ENCODE assay signal across 22 cellular contexts in genomic region chr10:19302117-19302516, GRCh38.
DNase-seq lines count a peak whose midpoint lies in the region; ATAC-seq and TF ChIP-seq lines count a peak whose summit lies in the region.
"Had no signal": no experiment of that assay in that cellular context is flagged by ENCODE, and none has a peak within 500 bp of the region (broad histone marks: within the 10 kb centered on the region; RNA-seq: fewer than 3 reads in every experiment).

No MANE protein-coding gene starts in this region.

- CTCF ChIA-PET in AG04450 (lab: Charles Lee), result no interaction called here

- no peaks in the 10 kb centered on the region for H3K9me3 ChIP-seq in AG04450 (ENCODE audit: control insufficient read depth, insufficient read depth, low read length)
- H3K9me3 ChIP-seq: gastroesophageal sphincter, SJSA1, upper lobe of left lung had no signal

- DNase-seq in AG04450 (ENCODE audit: low read depth, low spot score), result peak; percentile 45
- DNase-seq in HT-29 (ENCODE audit: low spot score), result peak; percentile 11
- peak; percentile 55 for DNase-seq in astrocyte of the hippocampus (ENCODE audit: low read depth, low spot score)
- peak; percentile 61 for DNase-seq in glomerular visceral epithelial cell (ENCODE audit: extremely low spot score)
- DNase-seq in NCI-H2196 treated with DMSO at 0.1 percent for 48 hours (lab: John Stamatoyannopoulos, UW; ENCODE audit: unreplicated experiment), result no peak
- DNase-seq in effector memory CD8-positive, alpha-beta T cell, result no peak
- no peak for DNase-seq in GM03348 (ENCODE audit: low spot score)
- no peak for DNase-seq in T-helper 2 cell treated with Interferon-gamma antibody and Interleukin-4, amounts not matched to agents 5 μg/mL and 100 μg/mL, for 36 hours (ENCODE audit: low spot score)
- DNase-seq: activated CD8-positive, alpha-beta T cell treated with anti-CD3 and anti-CD28 coated beads, Interleukin-2, amount 10 ng/mL, durations not matched to agents 7 days and 5 days; aorta; DMS 273 treated with DMSO at 0.1 percent for 48 hours; effector CD8-positive, alpha-beta T cell; KBM-7; mesendoderm; NCI-H1417; NK-92 treated with Interleukin-12 subunit alpha and Interleukin-12 subunit beta, amount 100 ng/mL, for 24 hours; stimulated activated naive B cell treated with anti-CD40 and anti-IgM and Interleukin-4, amounts not matched to agents 10 μg/mL and 1 μg/mL and 100 μg/mL, for 72 hours; upper lobe of left lung had no signal

- no peak for TF ChIP-seq CTCF in AG04450 (IDR thresholded peaks at IDR 0.05; ENCODE audit: low read depth, low read length)

- H3K9me3 Mint-ChIP-seq in effector memory CD8-positive, alpha-beta T cell, result peaks cover 12 to 19% of the 10 kb centered on the region in 2 donors
- no peaks in the 10 kb centered on the region for H3K9me3 Mint-ChIP-seq in T-helper 2 cell treated with Interferon-gamma antibody and Interleukin-4, amounts not matched to agents 5 μg/mL and 100 μg/mL, for 36 hours
- H3K9me3 Mint-ChIP-seq: GM23338, neural crest cell had no signal

- no peak overlapping the region for H3K27ac Mint-ChIP-seq in effector memory CD8-positive, alpha-beta T cell
- no peak overlapping the region for H3K27ac Mint-ChIP-seq in T-helper 2 cell treated with Interferon-gamma antibody and Interleukin-4, amounts not matched to agents 5 μg/mL and 100 μg/mL, for 36 hours
- H3K27ac Mint-ChIP-seq: activated CD8-positive, alpha-beta T cell treated with anti-CD3 and anti-CD28 coated beads, Interleukin-2, amount 10 ng/mL, durations not matched to agents 7 days and 5 days; GM23338; stimulated activated naive B cell treated with anti-CD40 and anti-IgM and Interleukin-4, amounts not matched to agents 10 μg/mL and 1 μg/mL and 100 μg/mL, for 72 hours had no signal

- H3K4me3 ChIP-seq in AG04450 (ENCODE audit: low read depth, low read length), result no peak overlapping the region
- H3K4me3 ChIP-seq: gastroesophageal sphincter, GM23338, SJSA1, upper lobe of left lung had no signal

- no peaks in the 10 kb centered on the region for H3K27me3 ChIP-seq in AG04450 (ENCODE audit: control insufficient read depth, insufficient read depth, low read length)
- H3K27me3 ChIP-seq: gastroesophageal sphincter, SJSA1, upper lobe of left lung had no signal

- POLR2A ChIA-PET in AG04450 (lab: Yijun Ruan, JAX), result no interaction called here

- no peak overlapping the region for H3K4me3 Mint-ChIP-seq in effector memory CD8-positive, alpha-beta T cell
- no peak overlapping the region for H3K4me3 Mint-ChIP-seq in T-helper 2 cell treated with Interferon-gamma antibody and Interleukin-4, amounts not matched to agents 5 μg/mL and 100 μg/mL, for 36 hours
- H3K4me3 Mint-ChIP-seq: activated CD8-positive, alpha-beta T cell treated with anti-CD3 and anti-CD28 coated beads, Interleukin-2, amount 10 ng/mL, durations not matched to agents 7 days and 5 days; GM23338; neural crest cell; stimulated activated naive B cell treated with anti-CD40 and anti-IgM and Interleukin-4, amounts not matched to agents 10 μg/mL and 1 μg/mL and 100 μg/mL, for 72 hours had no signal

- no peaks in the 10 kb centered on the region for H3K27me3 Mint-ChIP-seq in effector memory CD8-positive, alpha-beta T cell
- no peaks in the 10 kb centered on the region for H3K27me3 Mint-ChIP-seq in T-helper 2 cell treated with Interferon-gamma antibody and Interleukin-4, amounts not matched to agents 5 μg/mL and 100 μg/mL, for 36 hours (ENCODE audit: low read depth)
- H3K27me3 Mint-ChIP-seq: stimulated activated naive B cell treated with anti-CD40 and anti-IgM and Interleukin-4, amounts not matched to agents 10 μg/mL and 1 μg/mL and 100 μg/mL, for 72 hours had no signal

- no peaks in the 10 kb centered on the region for H3K4me1 Mint-ChIP-seq in effector memory CD8-positive, alpha-beta T cell (ENCODE audit: low read depth in 2 of 2)
- H3K4me1 Mint-ChIP-seq in T-helper 2 cell treated with Interferon-gamma antibody and Interleukin-4, amounts not matched to agents 5 μg/mL and 100 μg/mL, for 36 hours (ENCODE audit: low read depth), result no peaks in the 10 kb centered on the region
- H3K4me1 Mint-ChIP-seq: stimulated activated naive B cell treated with anti-CD40 and anti-IgM and Interleukin-4, amounts not matched to agents 10 μg/mL and 1 μg/mL and 100 μg/mL, for 72 hours had no signal

- no peaks in the 10 kb centered on the region for H3K36me3 Mint-ChIP-seq in effector memory CD8-positive, alpha-beta T cell (ENCODE audit: insufficient read depth)
- H3K36me3 Mint-ChIP-seq in T-helper 2 cell treated with Interferon-gamma antibody and Interleukin-4, amounts not matched to agents 5 μg/mL and 100 μg/mL, for 36 hours (ENCODE audit: low read depth), result no peaks in the 10 kb centered on the region
- H3K36me3 Mint-ChIP-seq: stimulated activated naive B cell treated with anti-CD40 and anti-IgM and Interleukin-4, amounts not matched to agents 10 μg/mL and 1 μg/mL and 100 μg/mL, for 72 hours had no signal

- no peak overlapping the region for H3K27ac ChIP-seq in AG04450 (ENCODE audit: low read depth, low read length)
- H3K27ac ChIP-seq: gastroesophageal sphincter, SJSA1, upper lobe of left lung had no signal

- no peak for ATAC-seq in effector memory CD8-positive, alpha-beta T cell (replicated peaks)
- ATAC-seq: activated CD8-positive, alpha-beta T cell treated with anti-CD3 and anti-CD28 coated beads, Interleukin-2, amount 10 ng/mL, durations not matched to agents 7 days and 5 days; gastroesophageal sphincter; GM23338; stimulated activated naive B cell treated with anti-CD40 and anti-IgM and Interleukin-4, amounts not matched to agents 10 μg/mL and 1 μg/mL and 100 μg/mL, for 72 hours had no signal

Comparison
In these comparisons a context has a peak if more than half of its experiments do, and no peak if none do; other contexts are left out.
1. DNase-seq: peak in AG04450 (single experiment), HT-29 (single experiment), astrocyte of the hippocampus (single experiment) and glomerular visceral epithelial cell (single experiment); none in NCI-H2196 treated with DMSO at 0.1 percent for 48 hours (single experiment), effector memory CD8-positive, alpha-beta T cell (0 of 3), GM03348 (single experiment) and T-helper 2 cell treated with Interferon-gamma antibody and Interleukin-4, amounts not matched to agents 5 μg/mL and 100 μg/mL, for 36 hours (single experiment).